ENCODE assay signal across 18 cellular contexts in the genomic region with DNA sequence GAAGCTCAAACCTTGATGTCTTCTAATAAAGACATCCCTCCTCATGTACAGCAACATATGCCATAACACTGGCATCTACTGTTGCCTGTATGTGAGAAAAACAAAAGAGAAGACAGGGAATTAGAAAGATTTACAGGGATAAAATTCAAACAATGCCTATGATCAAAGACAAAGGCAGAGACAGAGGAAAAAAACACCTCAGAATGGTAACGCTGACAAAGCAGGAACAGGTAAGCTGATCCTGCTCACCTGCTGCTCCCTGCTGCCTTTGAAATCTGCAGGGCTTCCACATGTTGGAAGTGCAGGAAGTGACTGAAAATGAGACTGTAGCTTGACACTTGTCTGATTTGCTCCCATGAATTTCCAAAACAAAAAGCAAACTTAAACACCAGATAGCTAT.
A peak's percentile ranks its signal among the peaks of the same experiment; 100 is the strongest.
DNase-seq lines count a peak whose midpoint lies in the region; ATAC-seq, FAIRE-seq and TF ChIP-seq lines count a peak whose summit lies in the region.
"Had no signal": no experiment of that assay in that cellular context is flagged by ENCODE, and none has a peak within 500 bp of the region (broad histone marks: within the 10 kb centered on the region; RNA-seq: fewer than 3 reads in every experiment).

No MANE protein-coding gene starts in this region.

- no peak for TF ChIP-seq POLR2A in GM12892 (IDR thresholded peaks at IDR 0.05; ENCODE audit: low read depth, low read length)

- no peak for FAIRE-seq in GM12892 (lab: Jason Lieb, UNC)
- FAIRE-seq: endometrium had no signal

- no peak for ATAC-seq in GM21825 (IDR thresholded peaks at IDR 0.05; ENCODE audit: unreplicated experiment)
- no peak for ATAC-seq in HG02759 (IDR thresholded peaks at IDR 0.05; ENCODE audit: unreplicated experiment)
- ATAC-seq: activated CD4-positive, alpha-beta T cell treated with anti-CD3 and anti-CD28 coated beads for 36 hours had no signal

- DNase-seq in DMS53 treated with DMSO at 0.1 percent for 48 hours (lab: John Stamatoyannopoulos, UW; ENCODE audit: unreplicated experiment) (peak; percentile 98), NCI-H1417 (lab: John Stamatoyannopoulos, UW) (peak; percentile 59 to 98 (median 84)), NCI-H510A (lab: John Stamatoyannopoulos, UW) (peak; percentile 95), iPS DF 4.7 (ENCODE audit: extremely low read depth, low spot score) (peak; percentile 30), GM12892 (ENCODE audit: insufficient read length) (no peak), GF-D8 (lab: John Stamatoyannopoulos, UW) (no peak)
- DNase-seq: activated CD4-positive, alpha-beta T cell treated with anti-CD3 and anti-CD28 coated beads for 36 hours; activated naive CD8-positive, alpha-beta T cell treated with anti-CD3 and anti-CD28 coated beads, Interleukin-2, amount 10 ng/mL, durations not matched to agents 7 days and 5 days; Calu3; MG63; NK-92 treated with Interleukin-12 subunit alpha and Interleukin-12 subunit beta, amount 100 ng/mL, for 24 hours; ovary; small intestine; stomach; T-helper 2 cell had no signal

Comparison
In these comparisons a context has a peak if more than half of its experiments do, and no peak if none do; other contexts are left out.
1. DNase-seq: peak in DMS53 treated with DMSO at 0.1 percent for 48 hours (single experiment), NCI-H1417 (3 of 3), NCI-H510A (single experiment) and iPS DF 4.7 (single experiment); none in GM12892 (single experiment) and GF-D8 (single experiment).